Comparison of ENCODE assay signal across 16 cellular contexts in genomic region chr12:132834181-132834711, GRCh38. TPM values are rescaled to one million over a fixed set of nuclear protein-coding genes. Genes with fewer than 3 reads are reported as not detected.
A peak's percentile ranks its signal among the peaks of the same experiment; 100 is the strongest.
DNase-seq lines count a peak whose midpoint lies in the region; ATAC-seq lines count a peak whose summit lies in the region.
"Had no signal": no experiment of that assay in that cellular context is flagged by ENCODE, and none has a peak within 500 bp of the region (broad histone marks: within the 10 kb centered on the region; RNA-seq: fewer than 3 reads in every experiment).

No MANE protein-coding gene starts in this region.

- in situ Hi-C loops in G401 (cut with HindIII; ENCODE audit: low sequenced_read_pairs), result no loop called here

- H3K4me1 ChIP-seq in BLaER1, result peaks cover 73% of the 10 kb centered on the region
- peaks cover 4 to 30% of the 10 kb centered on the region in 2 donors for H3K4me1 ChIP-seq in naive thymus-derived CD4-positive, alpha-beta T cell (ENCODE audit: control insufficient read depth in 2 of 2, insufficient read depth in 2 of 2, low read length in 2 of 2)

- peak overlapping the region; percentile 69 to 87 (median 79) for H3K4me3 Mint-ChIP-seq in naive thymus-derived CD4-positive, alpha-beta T cell

- CTCF ChIA-PET in naive thymus-derived CD4-positive, alpha-beta T cell (lab: Charles Lee), result interaction anchor here (1.1 kb wide), 1 partner anchor 70 kb away, joined by 4 read pairs; no protein-coding TSS in a partner anchor

- POLR2A ChIA-PET in naive thymus-derived CD4-positive, alpha-beta T cell (lab: Charles Lee), result interaction anchor here (0.5 to 2.0 kb wide), 14 partner anchors 10 to 123 kb away, joined by 3 to 10 read pairs (median 4); partner anchors contain the start of genes CHFR and PGAM5

- H3K4me2 ChIP-seq in BLaER1, result peak overlapping the region; percentile 93
- H3K4me2 ChIP-seq: KMS-11 had no signal

- peaks cover 23 to 54% (median 46%) of the 10 kb centered on the region in 7 donors for H3K4me1 Mint-ChIP-seq in naive thymus-derived CD4-positive, alpha-beta T cell

- H3K27me3 Mint-ChIP-seq in naive thymus-derived CD4-positive, alpha-beta T cell, result no peaks in the 10 kb centered on the region

- H3K36me3 Mint-ChIP-seq in naive thymus-derived CD4-positive, alpha-beta T cell, result peaks cover 0 to 43% (median 0%) of the 10 kb centered on the region in 5 donors

- H3K27ac Mint-ChIP-seq in naive thymus-derived CD4-positive, alpha-beta T cell, result peak overlapping the region; percentile 80 to 98 (median 95)

- no peaks in the 10 kb centered on the region for H3K27me3 ChIP-seq in BLaER1
- H3K27me3 ChIP-seq in naive thymus-derived CD4-positive, alpha-beta T cell (ENCODE audit: control insufficient read depth in 2 of 2, insufficient read depth in 2 of 2, low read length in 2 of 2), result no peaks in the 10 kb centered on the region
- H3K27me3 ChIP-seq: sigmoid colon, suprapubic skin had no signal

- peak overlapping the region; percentile 68 for H3K4me3 ChIP-seq in BLaER1
- H3K4me3 ChIP-seq in naive thymus-derived CD4-positive, alpha-beta T cell (ENCODE audit: low read length), result no peak overlapping the region
- H3K4me3 ChIP-seq: sigmoid colon, suprapubic skin had no signal

- peak; percentile 67 for ATAC-seq in naive thymus-derived CD4-positive, alpha-beta T cell
- no peak for ATAC-seq in GM18511 (IDR thresholded peaks at IDR 0.05; ENCODE audit: unreplicated experiment)
- ATAC-seq: SK-N-SH treated with all-trans-retinoic acid at 6 μM for 48 hours had no signal

- no peaks in the 10 kb centered on the region for H4K20me1 ChIP-seq in BLaER1

- H3K9ac ChIP-seq in BLaER1, result peak overlapping the region; percentile 71
- H3K9ac ChIP-seq: KMS-11 had no signal

- intact Hi-C loops in naive thymus-derived CD4-positive, alpha-beta T cell (cut with micrococcal nuclease), result loop anchor here in 1 of 2 donors (1.0 kb wide), 2 partner anchors 33 to 70 kb away; no protein-coding TSS in a partner anchor

- peak overlapping the region; percentile 79 for H3K27ac ChIP-seq in BLaER1
- H3K27ac ChIP-seq in naive thymus-derived CD4-positive, alpha-beta T cell (ENCODE audit: low read depth, low read length), result peak overlapping the region; percentile 69
- H3K27ac ChIP-seq: KMS-11, sigmoid colon, suprapubic skin had no signal

- DNase-seq in G401 (ENCODE audit: low spot score) (peak; percentile 64), NCI-H82 treated with DMSO at 0.1 percent for 48 hours (lab: John Stamatoyannopoulos, UW; ENCODE audit: unreplicated experiment) (no peak), superior temporal gyrus (ENCODE audit: extremely low spot score) (no peak), COR-L47 (lab: John Stamatoyannopoulos, UW) (no peak)
- peak; percentile 46 to 62 for DNase-seq in activated T-cell treated with anti-CD3 and anti-CD28 coated beads, Interleukin-2, amount 50 U/mL, for 48 hours
- DNase-seq in naive thymus-derived CD4-positive, alpha-beta T cell, result peak in 7 of 9 donors; percentile 32 to 60 (median 48)
- DNase-seq: AML-193, cerebellar nuclear complex, NCI-H1694 treated with DMSO at 0.1 percent for 48 hours, NCI-H526 treated with DMSO at 0.1 percent for 48 hours, sigmoid colon had no signal

- peaks cover 0 to 4% (median 0%) of the 10 kb centered on the region in 11 donors for H3K9me3 Mint-ChIP-seq in naive thymus-derived CD4-positive, alpha-beta T cell

- H3K36me3 ChIP-seq in BLaER1, result peaks cover 10% of the 10 kb centered on the region; the same call in 1 of the 2 replicates
- peaks cover 0 to 8% (median 0%) of the 10 kb centered on the region in 3 experiments for H3K36me3 ChIP-seq in naive thymus-derived CD4-positive, alpha-beta T cell (ENCODE audit: control insufficient read depth in 2 of 3, insufficient read depth in 3 of 3, low read length in 3 of 3)

- H3K9me3 ChIP-seq in BLaER1, result no peaks in the 10 kb centered on the region
- no peaks in the 10 kb centered on the region for H3K9me3 ChIP-seq in naive thymus-derived CD4-positive, alpha-beta T cell (ENCODE audit: control insufficient read depth in 2 of 3, low read length in 3 of 3)
- H3K9me3 ChIP-seq: sigmoid colon, suprapubic skin had no signal

RNA-seq across cellular contexts. Expression of gene GOLGA3, which starts 5.6 kb away (rescaled TPM):
- total RNA-seq in G401 (2014; rRNA removed; shearing (Covaris generic)), result 13.6 and 24.7 TPM in 2 replicates
- total RNA-seq in naive thymus-derived CD4-positive, alpha-beta T cell, result 10 to 100 TPM; 46.3 to 65.7 (median 63.6) TPM
- 10 to 100 TPM; 11.7 to 16.6 TPM for polyA plus RNA-seq in naive thymus-derived CD4-positive, alpha-beta T cell

RNA-seq across cellular contexts. Expression of gene CHFR, which starts 53.2 kb away (rescaled TPM):
- total RNA-seq in G401 (2014; rRNA removed; shearing (Covaris generic)), result 32.5 and 38.6 TPM in 2 replicates
- 10 to 100 TPM; 66.7 to 97.8 (median 81.7) TPM for total RNA-seq in naive thymus-derived CD4-positive, alpha-beta T cell
- 10 to 100 TPM; 25.2 to 44.4 TPM for polyA plus RNA-seq in naive thymus-derived CD4-positive, alpha-beta T cell

Comparison
In these comparisons a context has a peak if more than half of its experiments do, and no peak if none do; other contexts are left out.
1. DNase-seq: peak in G401 (single experiment), activated T-cell treated with anti-CD3 and anti-CD28 coated beads, Interleukin-2, amount 50 U/mL, for 48 hours (2 of 2) and naive thymus-derived CD4-positive, alpha-beta T cell (7 of 9); none in NCI-H82 treated with DMSO at 0.1 percent for 48 hours (single experiment), superior temporal gyrus (single experiment) and COR-L47 (single experiment).